Comparison of ENCODE assay signal across 10 cellular contexts in genomic region chr9:64773491-64773931, GRCh38.
DNase-seq lines count a peak whose midpoint lies in the region; TF ChIP-seq lines count a peak whose summit lies in the region.
"Had no signal": no experiment of that assay in that cellular context is flagged by ENCODE, and none has a peak within 500 bp of the region (broad histone marks: within the 10 kb centered on the region; RNA-seq: fewer than 3 reads in every experiment).

No MANE protein-coding gene starts in this region.

- no peaks in the 10 kb centered on the region for H3K36me3 ChIP-seq in ACC112 (ENCODE audit: insufficient read depth, low read length)
- no peaks in the 10 kb centered on the region for H3K36me3 ChIP-seq in neural cell (ENCODE audit: insufficient read depth, low read length)

- H3K27me3 ChIP-seq in ACC112 (ENCODE audit: insufficient read depth, low read length) = no peaks in the 10 kb centered on the region
- H3K27me3 ChIP-seq in HL-60 (ENCODE audit: insufficient read depth, poor library complexity, severe bottlenecking) = no peaks in the 10 kb centered on the region
- peaks cover 12% of the 10 kb centered on the region for H3K27me3 ChIP-seq in neural cell (ENCODE audit: insufficient read depth, low read depth, low read length)

- no peaks in the 10 kb centered on the region for H3K9me2 ChIP-seq in neural cell (ENCODE audit: insufficient read depth, low read length)

- DNase-seq in HL-60 (ENCODE audit: low read depth in 1 of 2, low spot score in 1 of 2) (no peak), ecto neural progenitor cell (ENCODE audit: low spot score) (peak; percentile 51), NCI-H2081 treated with DMSO at 0.1 percent for 48 hours (lab: John Stamatoyannopoulos, UW) (no peak), DMS 273 treated with DMSO at 0.1 percent for 48 hours (lab: John Stamatoyannopoulos, UW) (no peak), NCI-H2107 (lab: John Stamatoyannopoulos, UW) (no peak), D341Med (ENCODE audit: low spot score) (no peak)
- DNase-seq: DMS79, midbrain had no signal

- H4K20me1 ChIP-seq in neural cell (ENCODE audit: insufficient read depth) = no peaks in the 10 kb centered on the region

- no peaks in the 10 kb centered on the region for H3K4me1 ChIP-seq in ACC112 (ENCODE audit: control insufficient read depth, insufficient read depth, low read length, unreplicated experiment)

- H3K9me3 ChIP-seq in neural cell (ENCODE audit: low read length) = no peaks in the 10 kb centered on the region

- no peak for TF ChIP-seq CTCF in HL-60 (IDR thresholded peaks at IDR 0.05; ENCODE audit: insufficient read depth, low read length)
- TF ChIP-seq CTCF in neural cell (IDR thresholded peaks at IDR 0.05; ENCODE audit: poor library complexity, severe bottlenecking) = no peak

- no peak overlapping the region for H3K4me2 ChIP-seq in neural cell (ENCODE audit: low read length)

- no peaks in the 10 kb centered on the region for H3K79me2 ChIP-seq in ACC112 (ENCODE audit: control insufficient read depth, insufficient read depth, low read length, unreplicated experiment)
- H3K79me2 ChIP-seq in neural cell (replicated peaks; ENCODE audit: insufficient read depth, low read length) = no peaks in the 10 kb centered on the region

- TF ChIP-seq RAD21 in neural cell (conservative IDR thresholded peaks at IDR 0.05) = no peak

- H3K4me3 ChIP-seq in ACC112 (ENCODE audit: low read depth, low read length) (peak overlapping the region; percentile 64), HL-60 (replicated peaks; ENCODE audit: insufficient read depth, low read length) (peak overlapping the region; percentile 40), neural cell (ENCODE audit: low read length) (peak overlapping the region; percentile 55)

- no peak overlapping the region for H3K9ac ChIP-seq in neural cell (ENCODE audit: low read length)

- H2AFZ ChIP-seq in ACC112 (ENCODE audit: low read length, unreplicated experiment) (no peak overlapping the region), neural cell (ENCODE audit: low read depth, low read length) (no peak overlapping the region)

- H3K27ac ChIP-seq in ACC112 (ENCODE audit: low read depth, low read length) (no peak overlapping the region), HL-60 (replicated peaks) (no peak overlapping the region), neural cell (ENCODE audit: low read length) (no peak overlapping the region)

- H3F3A ChIP-seq in neural cell (ENCODE audit: insufficient read depth, low read length, poor library complexity, severe bottlenecking) = no peaks in the 10 kb centered on the region

- TF ChIP-seq EP300 in neural cell (conservative IDR thresholded peaks at IDR 0.05; ENCODE audit: poor library complexity, severe bottlenecking) = no peak

TF ChIP-seq in neural cell, 6 proteins besides CTCF, POLR2A, EP300 and RAD21:
- no peak for TF ChIP-seq TAF1 (IDR thresholded peaks at IDR 0.05; ENCODE audit: low read depth)
- no peak for TF ChIP-seq SMC3 (conservative IDR thresholded peaks at IDR 0.05; ENCODE audit: poor library complexity)
- TF ChIP-seq EZH2 (IDR thresholded peaks at IDR 0.05; ENCODE audit: borderline replicate concordance, insufficient read depth, low read length, poor library complexity, severe bottlenecking) = no peak
- TF ChIP-seq MXI1 (conservative IDR thresholded peaks at IDR 0.05; ENCODE audit: poor library complexity, severe bottlenecking) = no peak
